Comparison of ENCODE assay signal across 13 cellular contexts in genomic region chr4:113064244-113064643, GRCh38. TPM values are rescaled to one million over a fixed set of nuclear protein-coding genes. Genes with fewer than 3 reads are reported as not detected.
DNase-seq lines count a peak whose midpoint lies in the region; TF ChIP-seq lines count a peak whose summit lies in the region.
"Had no signal": no experiment of that assay in that cellular context is flagged by ENCODE, and none has a peak within 500 bp of the region (broad histone marks: within the 10 kb centered on the region; RNA-seq: fewer than 3 reads in every experiment).

No MANE protein-coding gene starts in this region.

- no peaks in the 10 kb centered on the region for H3K27me3 ChIP-seq in NT2/D1 (ENCODE audit: insufficient read depth, insufficient read length)
- H3K27me3 ChIP-seq in mesendoderm (ENCODE audit: insufficient read depth, low read length, poor library complexity), result no peaks in the 10 kb centered on the region
- no peaks in the 10 kb centered on the region for H3K27me3 ChIP-seq in breast epithelium
- H3K27me3 ChIP-seq: right atrium auricular region had no signal

- POLR2A ChIA-PET in HEK293 (lab: Yijun Ruan, JAX), result no interaction called here

- no peak overlapping the region for H3K4me2 ChIP-seq in mesendoderm (ENCODE audit: low read length)

- no peak overlapping the region for H2BK120ac ChIP-seq in mesendoderm (ENCODE audit: low read depth, low read length)

- no peaks in the 10 kb centered on the region for H3K9me3 ChIP-seq in HEK293 (ENCODE audit: control insufficient read depth, insufficient read depth, low read depth, low read length)
- H3K9me3 ChIP-seq in NT2/D1 (ENCODE audit: insufficient read depth, low read length), result no peaks in the 10 kb centered on the region
- H3K9me3 ChIP-seq in breast epithelium, result no peaks in the 10 kb centered on the region
- H3K9me3 ChIP-seq: right atrium auricular region had no signal

- H3K27ac ChIP-seq in HEK293 (ENCODE audit: extremely low read depth, low read depth, low read length) (no peak overlapping the region), mesendoderm (ENCODE audit: low read depth, low read length) (no peak overlapping the region), breast epithelium (no peak overlapping the region)
- H3K27ac ChIP-seq: right atrium auricular region had no signal

- DNase-seq in NCI-H2029 treated with DMSO at 0.1 percent for 48 hours (lab: John Stamatoyannopoulos, UW), result peak; percentile 97
- peak; percentile 89 for DNase-seq in NT2/D1 (ENCODE audit: low read depth, low spot score)
- DNase-seq in mesendoderm, result peak; percentile 98
- DNase-seq in breast epithelium (ENCODE audit: low spot score in 2 of 2), result no peak
- DNase-seq in foreskin fibroblast, result no peak
- DNase-seq in midbrain (lab: John Stamatoyannopoulos, UW), result no peak
- DNase-seq: activated CD4-positive, alpha-beta T cell treated with anti-CD3 and anti-CD28 coated beads, Interleukin-2, amount 10 ng/mL, durations not matched to agents 24 days and 14 days; activated effector memory CD4-positive, alpha-beta T cell treated with Interleukin-2 at 50 U/mL for 16 hours; erythroblast; NCI-H446 treated with DMSO at 0.1 percent for 48 hours; stimulated activated CD4-positive, alpha-beta T cell treated with anti-CD3 and anti-CD28 coated beads, Interleukin-4, amount 100 ng/mL, for 4 hours had no signal

- TF ChIP-seq POLR2A in breast epithelium (IDR thresholded peaks at IDR 0.05), result no peak

- H4K5ac ChIP-seq in mesendoderm (ENCODE audit: low read length), result no peak overlapping the region

- H3K79me1 ChIP-seq in mesendoderm (ENCODE audit: low read length), result peaks cover 2% of the 10 kb centered on the region

- H3K4me1 ChIP-seq in HEK293 (ENCODE audit: control insufficient read depth, insufficient read depth, low read length) (no peaks in the 10 kb centered on the region; the same call in 1 of the 2 replicates), NT2/D1 (ENCODE audit: insufficient read depth, insufficient read length) (no peaks in the 10 kb centered on the region), mesendoderm (ENCODE audit: control insufficient read depth, low read depth, low read length) (peaks cover 7% of the 10 kb centered on the region), breast epithelium (no peaks in the 10 kb centered on the region)

- no peak overlapping the region for H2AK5ac ChIP-seq in mesendoderm (ENCODE audit: low read length)

- no peak overlapping the region for H4K8ac ChIP-seq in mesendoderm (ENCODE audit: low read depth, low read length)

- no peak overlapping the region for H3K4ac ChIP-seq in mesendoderm (ENCODE audit: low read depth, low read length)

- TF ChIP-seq CTCF in HEK293 (tag by site-specific recombination; IDR thresholded peaks at IDR 0.05) (no peak), breast epithelium (IDR thresholded peaks at IDR 0.05) (no peak), foreskin fibroblast (IDR thresholded peaks at IDR 0.05; ENCODE audit: low read depth, low read length) (no peak)

- intact Hi-C loops in breast epithelium (cut with DNase I; ENCODE audit: low total_unique reads), result no loop called here

- no peak overlapping the region for H2BK15ac ChIP-seq in mesendoderm (replicated peaks; ENCODE audit: low read depth)

- H3K4me3 ChIP-seq in HEK293 (ENCODE audit: low read depth, low read length) (no peak overlapping the region), NT2/D1 (ENCODE audit: insufficient read length, low read depth) (no peak overlapping the region), mesendoderm (ENCODE audit: low read length) (no peak overlapping the region), breast epithelium (no peak overlapping the region), foreskin fibroblast (ENCODE audit: low read depth in 1 of 2, low read length in 2 of 2) (no peak overlapping the region)
- H3K4me3 ChIP-seq: right atrium auricular region had no signal

- no peak overlapping the region for H3K56ac ChIP-seq in mesendoderm (ENCODE audit: low read length)

- H3K36me3 ChIP-seq in HEK293 (ENCODE audit: control insufficient read depth in 2 of 2, insufficient read depth in 1 of 2, low read length in 2 of 2) (no peaks in the 10 kb centered on the region), NT2/D1 (ENCODE audit: insufficient read depth, insufficient read length, low read length) (no peaks in the 10 kb centered on the region), mesendoderm (ENCODE audit: control insufficient read depth, insufficient read depth, low read length) (no peaks in the 10 kb centered on the region), breast epithelium (no peaks in the 10 kb centered on the region)
- H3K36me3 ChIP-seq: right atrium auricular region had no signal

- H3K23ac ChIP-seq in mesendoderm (ENCODE audit: low read length), result no peak overlapping the region

- no CpG with 5 or more reads among the region's 5 CpGs for WGBS in mesendoderm (ENCODE audit: extremely low coverage, insufficient coverage, low lambda C conversion rate)

- H3K18ac ChIP-seq in mesendoderm (ENCODE audit: low read length), result no peak overlapping the region

- H3K9ac ChIP-seq in NT2/D1 (ENCODE audit: insufficient read length, low read depth), result no peak overlapping the region
- no peak overlapping the region for H3K9ac ChIP-seq in mesendoderm (ENCODE audit: low read length)

- H3K79me2 ChIP-seq in mesendoderm (ENCODE audit: control insufficient read depth, insufficient read depth, low read length), result no peaks in the 10 kb centered on the region

- no peak overlapping the region for H2BK5ac ChIP-seq in mesendoderm (ENCODE audit: low read length)

- CTCF ChIA-PET in HEK293 (lab: Yijun Ruan, JAX), result interaction anchor here (0.6 kb wide), 1 partner anchor 125 kb away, joined by 3 read pairs; no protein-coding TSS in a partner anchor

TF ChIP-seq in HEK293, 187 proteins besides CTCF, POLR2A, EP300 and RAD21:
- 0 out of 2 replicates have a peak, but pooled peaks have one; percentile 15 for TF ChIP-seq ZNF600 (tag by site-specific recombination; IDR thresholded peaks at IDR 0.05)
- TF ChIP-seq MZF1 (tag by site-specific recombination; IDR thresholded peaks at IDR 0.05; ENCODE audit: borderline replicate concordance), result peak; percentile 82; the same call in 1 of the 2 replicates
- no peak for TF ChIP-seq ZNF350 (tag by site-specific recombination; IDR thresholded peaks at IDR 0.05)

RNA-seq across cellular contexts. Expression of gene ANK2, which starts 14.8 kb away (rescaled TPM):
- 17.9 TPM for polyA plus RNA-seq in mesendoderm (2013, experiment 1 of 2)
- 16.8 TPM for polyA plus RNA-seq in mesendoderm (2013, experiment 2 of 2)
- 100 to 1,000 TPM in 1 of 3 donors, 10 to 100 TPM in 2; 22.0 to 145 (median 36.7) TPM for total RNA-seq in breast epithelium

Comparison
In these comparisons a context has a peak if more than half of its experiments do, and no peak if none do; other contexts are left out.
1. DNase-seq: peak in NCI-H2029 treated with DMSO at 0.1 percent for 48 hours (single experiment), NT2/D1 (single experiment) and mesendoderm (single experiment); none in breast epithelium (0 of 2), foreskin fibroblast (0 of 2) and midbrain (single experiment).